8 cellular contexts compared by ENCODE assay signal in genomic region chr12:48977290-48978281, GRCh38. TPM values are rescaled to one million over a fixed set of nuclear protein-coding genes. Genes with fewer than 3 reads are reported as not detected.
DNase-seq lines count a peak whose midpoint lies in the region; ATAC-seq lines count a peak whose summit lies in the region.

No MANE protein-coding gene starts in this region.

- ATAC-seq in HG03439 (IDR thresholded peaks at IDR 0.05; ENCODE audit: unreplicated experiment) (peak; percentile 54), left colon (peak; percentile 56)

- intact Hi-C loops in left colon (cut with DNase I, micrococcal nuclease): no loop called here

- DNase-seq in NCI-H1436 (lab: John Stamatoyannopoulos, UW): peak; percentile 31
- DNase-seq in NCI-H1436 treated with DMSO at 0.1 percent for 48 hours (lab: John Stamatoyannopoulos, UW): no peak
- peak; percentile 79 for DNase-seq in T-helper 22 cell (ENCODE audit: low read depth)
- peak; percentile 69 for DNase-seq in astrocyte of the hippocampus (ENCODE audit: low read depth, low spot score)
- peak in 1 of 2 donors; percentile 86 for DNase-seq in left colon
- DNase-seq in stimulated activated CD8-positive, alpha-beta memory T cell treated with anti-CD3 and anti-CD28 coated beads, Interleukin-15, amount 100 ng/mL, for 24 hours (ENCODE audit: low read depth): peak; percentile 75
- DNase-seq in cerebellar nuclear complex (lab: John Stamatoyannopoulos, UW): no peak

RNA-seq across cellular contexts. Expression of gene WNT1, which starts 0.5 kb away (rescaled TPM):
- total RNA-seq in left colon: not detected

RNA-seq across cellular contexts. Expression of gene WNT10B, which starts 6.1 kb away (rescaled TPM):
- total RNA-seq in left colon: under 1 TPM; 0.15 to 0.61 TPM

RNA-seq across cellular contexts. Expression of gene ARF3, which starts 20.3 kb away (rescaled TPM):
- 100 to 1,000 TPM; 271 to 304 TPM for total RNA-seq in left colon

RNA-seq across cellular contexts. Expression of gene DDN, which starts 21.6 kb away (rescaled TPM):
- total RNA-seq in left colon: under 1 TPM in 1 of 2 donors, not detected in 1; 0.06 TPM

RNA-seq across cellular contexts. Expression of gene PRKAG1, which starts 41.0 kb away (rescaled TPM):
- 10 to 100 TPM; 52.0 to 53.9 TPM for total RNA-seq in left colon

Comparison
In these comparisons a context has a peak if more than half of its experiments do, and no peak if none do; other contexts are left out.
1. DNase-seq: peak in NCI-H1436 (single experiment), T-helper 22 cell (single experiment), astrocyte of the hippocampus (single experiment) and stimulated activated CD8-positive, alpha-beta memory T cell treated with anti-CD3 and anti-CD28 coated beads, Interleukin-15, amount 100 ng/mL, for 24 hours (single experiment); none in NCI-H1436 treated with DMSO at 0.1 percent for 48 hours (single experiment) and cerebellar nuclear complex (0 of 2).